13 cellular contexts compared by ENCODE assay signal in genomic region chr4:83267121-83267834, GRCh38. TPM values are rescaled to one million over a fixed set of nuclear protein-coding genes. Genes with fewer than 3 reads are reported as not detected.
DNase-seq lines count a peak whose midpoint lies in the region; ATAC-seq and TF ChIP-seq lines count a peak whose summit lies in the region.
"Had no signal": no experiment of that assay in that cellular context is flagged by ENCODE, and none has a peak within 500 bp of the region (broad histone marks: within the 10 kb centered on the region; RNA-seq: fewer than 3 reads in every experiment).

No MANE protein-coding gene starts in this region.

- ATAC-seq in body of pancreas (no peak), HG03175 (IDR thresholded peaks at IDR 0.05; ENCODE audit: unreplicated experiment) (no peak)

- no peaks in the 10 kb centered on the region for H3K27me3 ChIP-seq in HL-60 (ENCODE audit: insufficient read depth, poor library complexity, severe bottlenecking)
- H3K27me3 ChIP-seq in fibroblast of lung (ENCODE audit: control insufficient read depth, insufficient read depth, low read length): no peaks in the 10 kb centered on the region
- H3K27me3 ChIP-seq in smooth muscle cell (ENCODE audit: low read depth): no peaks in the 10 kb centered on the region
- no peaks in the 10 kb centered on the region for H3K27me3 ChIP-seq in SJCRH30
- no peaks in the 10 kb centered on the region for H3K27me3 ChIP-seq in body of pancreas

- H3K79me2 ChIP-seq in fibroblast of lung (ENCODE audit: control insufficient read depth, insufficient read depth, low read length): no peaks in the 10 kb centered on the region
- no peaks in the 10 kb centered on the region for H3K79me2 ChIP-seq in smooth muscle cell (ENCODE audit: low read depth)

- POLR2A ChIA-PET in RWPE1 (lab: Yijun Ruan, JAX; ENCODE audit: low non-redundant PET): no interaction called here

- no peaks in the 10 kb centered on the region for H3K36me3 ChIP-seq in fibroblast of lung (ENCODE audit: control insufficient read depth, insufficient read depth, low read length)
- no peaks in the 10 kb centered on the region for H3K36me3 ChIP-seq in smooth muscle cell (ENCODE audit: low read depth)
- H3K36me3 ChIP-seq in SJCRH30: peaks cover 7% of the 10 kb centered on the region
- H3K36me3 ChIP-seq in body of pancreas (replicated peaks in 1 of 2; ENCODE audit: insufficient read depth in 1 of 2, low read depth in 2 of 2): no peaks in the 10 kb centered on the region

- H3K27ac ChIP-seq in HL-60 (replicated peaks) (peak overlapping the region; percentile 88), RWPE1 (peak overlapping the region; percentile 88), fibroblast of lung (ENCODE audit: insufficient read depth, low read length) (no peak overlapping the region), smooth muscle cell (ENCODE audit: low read depth) (peak overlapping the region; percentile 49), SJCRH30 (no peak overlapping the region), body of pancreas (no peak overlapping the region)

- H3K9ac ChIP-seq in fibroblast of lung (ENCODE audit: insufficient read depth, low read length) (no peak overlapping the region), smooth muscle cell (ENCODE audit: low read depth) (no peak overlapping the region)

- CTCF ChIA-PET in RWPE1 (lab: Yijun Ruan, JAX): interaction anchor here (0.6 to 0.7 kb wide), 4 partner anchors 15 to 405 kb away, joined by 3 to 6 read pairs (median 4); no protein-coding TSS in a partner anchor

- H3F3A ChIP-seq in smooth muscle cell (ENCODE audit: low read depth): peaks cover 4% of the 10 kb centered on the region

- 60% methylated on average over 7 of the region's 7 CpGs for WGBS in smooth muscle cell (ENCODE audit: low lambda C conversion rate)
- WGBS in body of pancreas, 2 donors: 75 to 76% methylated on average over 7 of the region's 7 CpGs

- H2AFZ ChIP-seq in fibroblast of lung (ENCODE audit: low read length) (no peak overlapping the region), smooth muscle cell (ENCODE audit: low read depth) (no peak overlapping the region)

- H3K4me1 ChIP-seq in fibroblast of lung (ENCODE audit: control insufficient read depth, extremely low read depth, insufficient read depth, low read length) (no peaks in the 10 kb centered on the region), smooth muscle cell (ENCODE audit: low read depth) (peaks cover 12% of the 10 kb centered on the region), SJCRH30 (no peaks in the 10 kb centered on the region), body of pancreas (no peaks in the 10 kb centered on the region)

- H3K4me3 ChIP-seq in HL-60 (replicated peaks; ENCODE audit: insufficient read depth, low read length) (no peak overlapping the region), fibroblast of lung (replicated peaks in 1 of 4; ENCODE audit: control extremely low read depth in 1 of 4, insufficient read depth in 1 of 4, low read depth in 3 of 4, low read length in 4 of 4) (no peak overlapping the region), smooth muscle cell (no peak overlapping the region), SJCRH30 (no peak overlapping the region), body of pancreas (no peak overlapping the region)

- H3K4me2 ChIP-seq in fibroblast of lung (ENCODE audit: extremely low read depth, insufficient read depth, low read length): no peak overlapping the region
- peak overlapping the region; percentile 43 for H3K4me2 ChIP-seq in smooth muscle cell

- H3K9me3 ChIP-seq in fibroblast of lung (ENCODE audit: control insufficient read depth, insufficient read depth, low read depth, low read length): no peaks in the 10 kb centered on the region
- H3K9me3 ChIP-seq in smooth muscle cell (replicated peaks; ENCODE audit: low read depth): no peaks in the 10 kb centered on the region
- H3K9me3 ChIP-seq in SJCRH30 (replicated peaks): no peaks in the 10 kb centered on the region
- no peaks in the 10 kb centered on the region for H3K9me3 ChIP-seq in body of pancreas

- DNase-seq in HL-60 (ENCODE audit: low read depth in 1 of 2, low spot score in 1 of 2) (peak; percentile 67 to 83), RWPE1 (ENCODE audit: low spot score) (peak; percentile 62), fibroblast of lung (ENCODE audit: low read depth in 2 of 2) (peak; percentile 85 to 96), smooth muscle cell (lab: John Stamatoyannopoulos, UW; ENCODE audit: unreplicated experiment) (no peak), SJCRH30 (no peak), body of pancreas (no peak), Kasumi-1 (lab: John Stamatoyannopoulos, UW) (no peak)
- DNase-seq: activated CD4-positive, alpha-beta T cell treated with anti-CD3 and anti-CD28 coated beads for 4 hours; DMS153; NCI-H2081 treated with DMSO at 0.1 percent for 48 hours; occipital lobe; SHP77 had no signal

- intact Hi-C loops in body of pancreas (cut with DNase I): loop anchor here (10.0 kb wide), 1 partner anchor 812 kb away; no protein-coding TSS in a partner anchor

- H4K20me1 ChIP-seq in fibroblast of lung (ENCODE audit: control insufficient read depth, extremely low read depth, insufficient read depth, low read length) (no peaks in the 10 kb centered on the region), smooth muscle cell (ENCODE audit: low read depth) (no peaks in the 10 kb centered on the region)

- no peak for TF ChIP-seq POLR2A in body of pancreas (IDR thresholded peaks at IDR 0.05)

- TF ChIP-seq CTCF in HL-60 (IDR thresholded peaks at IDR 0.05; ENCODE audit: insufficient read depth, low read length): no peak
- no peak for TF ChIP-seq CTCF in RWPE1 (conservative IDR thresholded peaks at IDR 0.05; ENCODE audit: low read depth)
- TF ChIP-seq CTCF in fibroblast of lung (conservative IDR thresholded peaks at IDR 0.05 in 1 of 2, IDR thresholded peaks at IDR 0.05 in 1 of 2; ENCODE audit: low read depth in 1 of 2, low read length in 2 of 2): no peak
- no peak for TF ChIP-seq CTCF in smooth muscle cell (IDR thresholded peaks at IDR 0.05; ENCODE audit: borderline replicate concordance, insufficient read depth, poor library complexity, severe bottlenecking)
- TF ChIP-seq CTCF in body of pancreas (IDR thresholded peaks at IDR 0.05): no peak

RNA-seq across cellular contexts. Expression of gene COQ2, which starts 17.3 kb away (rescaled TPM):
- total RNA-seq in fibroblast of lung (13.9 and 26.4 TPM in 2 replicates), smooth muscle cell (5.7 and 7.3 TPM in 2 replicates), body of pancreas (1 to 10 TPM; 2.1 to 4.6 TPM)
- polyA plus RNA-seq in fibroblast of lung (16.7 and 23.8 TPM in 2 replicates), smooth muscle cell (8.1 and 11.5 TPM in 2 replicates)
- 13.5 and 17.8 TPM in 2 replicates for polyA plus RNA-seq in fibroblast of lung (2012)
- 3.8 and 10.1 TPM in 2 replicates for polyA minus RNA-seq in fibroblast of lung (ENCODE audit: low replicate concordance)
- 12.6 and 15.3 TPM in 2 replicates for total RNA-seq in SJCRH30 (2014; rRNA removed; shearing (Covaris generic))

Comparison
In these comparisons a context has a peak if more than half of its experiments do, and no peak if none do; other contexts are left out.
1. DNase-seq: peak in HL-60 (2 of 2), RWPE1 (single experiment) and fibroblast of lung (2 of 2); none in smooth muscle cell (single experiment), SJCRH30 (0 of 2), body of pancreas (0 of 4) and Kasumi-1 (0 of 2).
2. H3K27ac ChIP-seq: peak in HL-60 (single experiment), RWPE1 (single experiment) and smooth muscle cell (single experiment); none in fibroblast of lung (single experiment), SJCRH30 (single experiment) and body of pancreas (0 of 4).